ENCODE assay signal across 11 cellular contexts in genomic region chr1:1357871-1358432, GRCh38. TPM values are rescaled to one million over a fixed set of nuclear protein-coding genes. Genes with fewer than 3 reads are reported as not detected.
A peak's percentile ranks its signal among the peaks of the same experiment; 100 is the strongest.
DNase-seq lines count a peak whose midpoint lies in the region; TF ChIP-seq lines count a peak whose summit lies in the region.
"Had no signal": no experiment of that assay in that cellular context is flagged by ENCODE, and none has a peak within 500 bp of the region (broad histone marks: within the 10 kb centered on the region; RNA-seq: fewer than 3 reads in every experiment).

No MANE protein-coding gene starts in this region.

- H3K18ac ChIP-seq in mesenchymal stem cell (ENCODE audit: low read depth in 1 of 2, low read length in 2 of 2): peak overlapping the region; percentile 95 to 99

- H3K9me3 ChIP-seq in HUES64 (ENCODE audit: insufficient read depth, low read depth, low read length): no peaks in the 10 kb centered on the region
- no peaks in the 10 kb centered on the region for H3K9me3 ChIP-seq in endodermal cell (ENCODE audit: control insufficient read depth, low read length)
- no peaks in the 10 kb centered on the region for H3K9me3 ChIP-seq in mesenchymal stem cell (ENCODE audit: control insufficient read depth, low read length)
- H3K9me3 ChIP-seq in thyroid gland: no peaks in the 10 kb centered on the region

- H3K9me3 Mint-ChIP-seq in endodermal cell: no peaks in the 10 kb centered on the region

- peak overlapping the region; percentile 88 for H3K27ac ChIP-seq in HUES64 (ENCODE audit: low read depth, low read length)
- H3K27ac ChIP-seq in endodermal cell (ENCODE audit: low read depth, low read length): peak overlapping the region; percentile 94
- H3K27ac ChIP-seq in mesenchymal stem cell (ENCODE audit: low read length, poor library complexity, severe bottlenecking): peak overlapping the region; percentile 98
- H3K27ac ChIP-seq in thyroid gland: peak overlapping the region; percentile 49 to 87 (median 86)

- WGBS in HUES64: 19% methylated on average over 17 of the region's 18 CpGs
- 12 to 35% methylated on average over 4 to 17 of the region's 18 CpGs for WGBS in endodermal cell (ENCODE audit: insufficient coverage in 1 of 2, insufficient read length in 1 of 2), 2 experiments
- 37% methylated on average over 17 of the region's 18 CpGs for WGBS in mesenchymal stem cell
- WGBS in thyroid gland, 2 donors: 9 to 26% methylated on average over 10 to 12 of the region's 18 CpGs

- peaks cover 35% of the 10 kb centered on the region for H3K4me1 ChIP-seq in HUES64 (ENCODE audit: insufficient read depth, low read length)
- H3K4me1 ChIP-seq in endodermal cell (ENCODE audit: control insufficient read depth, insufficient read depth, low read length): peaks cover 6% of the 10 kb centered on the region
- H3K4me1 ChIP-seq in mesenchymal stem cell (ENCODE audit: control insufficient read depth, insufficient read depth, low read depth, low read length): peaks cover 76% of the 10 kb centered on the region
- H3K4me1 ChIP-seq in thyroid gland: peaks cover 43 to 84% of the 10 kb centered on the region in 2 donors

- H2AFZ ChIP-seq in mesenchymal stem cell (ENCODE audit: low read depth, low read length): no peak overlapping the region

- H3K23ac ChIP-seq in mesenchymal stem cell (ENCODE audit: low read length in 2 of 2): peak overlapping the region in 1 of 2 experiments; percentile 60

- intact Hi-C loops in thyroid gland (cut with DNase I): loop anchor here (5.0 kb wide), 1 partner anchor 41 kb away; no protein-coding TSS in a partner anchor

- peak overlapping the region; percentile 78 for H3K9ac ChIP-seq in HUES64 (ENCODE audit: low read depth, low read length)
- H3K9ac ChIP-seq in endodermal cell (ENCODE audit: extremely low read depth, low read length, poor library complexity, severe bottlenecking): peak overlapping the region; percentile 91
- peak overlapping the region; percentile 97 for H3K9ac ChIP-seq in mesenchymal stem cell (ENCODE audit: low read length)

- peak overlapping the region; percentile 57 for H3K4me3 ChIP-seq in HUES64 (ENCODE audit: low read length)
- H3K4me3 ChIP-seq in endodermal cell (ENCODE audit: low read length): peak overlapping the region; percentile 81
- peak overlapping the region; percentile 64 to 93 for H3K4me3 ChIP-seq in mesenchymal stem cell (ENCODE audit: insufficient read depth in 1 of 2, low read depth in 1 of 2, low read length in 2 of 2)
- H3K4me3 ChIP-seq in thyroid gland (replicated peaks in 1 of 3): peak overlapping the region in 1 of 3 donors; percentile 28

- H3K4me1 Mint-ChIP-seq in endodermal cell: peaks cover 20% of the 10 kb centered on the region

- peak overlapping the region; percentile 87 for H4K91ac ChIP-seq in mesenchymal stem cell (ENCODE audit: low read length)

- peak overlapping the region; percentile 73 to 80 for H3K14ac ChIP-seq in mesenchymal stem cell (ENCODE audit: low read length in 2 of 2)

- peaks cover 14% of the 10 kb centered on the region for H3K27me3 Mint-ChIP-seq in endodermal cell (ENCODE audit: insufficient read depth)

- peak overlapping the region; percentile 88 for H3K27ac Mint-ChIP-seq in endodermal cell

- H3K4ac ChIP-seq in mesenchymal stem cell (ENCODE audit: low read depth in 1 of 2, low read length in 2 of 2): peak overlapping the region; percentile 7 to 92

- peak overlapping the region; percentile 100 for H2BK120ac ChIP-seq in mesenchymal stem cell (ENCODE audit: low read depth, low read length)

- peak overlapping the region; percentile 27 to 67 for H2BK12ac ChIP-seq in mesenchymal stem cell (ENCODE audit: low read length in 2 of 2)

- peak overlapping the region; percentile 92 for H2BK5ac ChIP-seq in mesenchymal stem cell (ENCODE audit: low read depth, low read length, poor library complexity, severe bottlenecking)

- H3K36me3 ChIP-seq in HUES64 (ENCODE audit: insufficient read depth, low read length): no peaks in the 10 kb centered on the region
- H3K36me3 ChIP-seq in endodermal cell (ENCODE audit: control insufficient read depth, insufficient read depth, low read length): peaks cover 1% of the 10 kb centered on the region
- peaks cover 18 to 31% of the 10 kb centered on the region in 2 experiments for H3K36me3 ChIP-seq in mesenchymal stem cell (ENCODE audit: control insufficient read depth in 1 of 2, insufficient read depth in 2 of 2, low read depth in 1 of 2, low read length in 2 of 2)
- H3K36me3 ChIP-seq in thyroid gland: peaks cover 0 to 4% of the 10 kb centered on the region in 2 donors

- no peak for TF ChIP-seq CTCF in endodermal cell (conservative IDR thresholded peaks at IDR 0.05)
- TF ChIP-seq CTCF in thyroid gland (IDR thresholded peaks at IDR 0.05): no peak
- no peak for TF ChIP-seq CTCF in GM10248 (IDR thresholded peaks at IDR 0.05; ENCODE audit: control extremely low read depth, extremely low read depth, low read depth, missing control alignments)

- H3K27me3 ChIP-seq in HUES64 (ENCODE audit: insufficient read depth, low read length): peaks cover 5% of the 10 kb centered on the region; the same call in 1 of the 2 replicates
- H3K27me3 ChIP-seq in endodermal cell (ENCODE audit: control insufficient read depth, insufficient read depth, low read length, poor library complexity, severe bottlenecking): no peaks in the 10 kb centered on the region
- no peaks in the 10 kb centered on the region for H3K27me3 ChIP-seq in mesenchymal stem cell (ENCODE audit: control insufficient read depth in 1 of 2, insufficient read depth in 1 of 2, low read length in 2 of 2)
- H3K27me3 ChIP-seq in thyroid gland: no peaks in the 10 kb centered on the region

- CTCF ChIA-PET in GM10248 (lab: Yijun Ruan, JAX): interaction anchor here (0.6 to 1.7 kb wide), 2 partner anchors 14 to 147 kb away, joined by 3 to 5 read pairs; no protein-coding TSS in a partner anchor
- CTCF ChIA-PET in HEK293T (lab: Yijun Ruan, JAX): interaction anchor here (0.8 kb wide), 1 partner anchor 14 kb away, joined by 4 read pairs; no protein-coding TSS in a partner anchor

- peaks cover 3% of the 10 kb centered on the region for H3K79me1 ChIP-seq in mesenchymal stem cell (replicated peaks; ENCODE audit: low read length, poor library complexity, severe bottlenecking)

- H3K36me3 Mint-ChIP-seq in endodermal cell (ENCODE audit: low read depth): no peaks in the 10 kb centered on the region

- peak overlapping the region; percentile 93 for H2BK15ac ChIP-seq in mesenchymal stem cell (ENCODE audit: low read depth, poor library complexity, severe bottlenecking)

- H4K8ac ChIP-seq in mesenchymal stem cell (ENCODE audit: low read length): peak overlapping the region; percentile 94

- H3K4me3 Mint-ChIP-seq in endodermal cell: peak overlapping the region; percentile 54

- peak overlapping the region; percentile 72 for H3K4me2 ChIP-seq in mesenchymal stem cell (ENCODE audit: low read length, poor library complexity, severe bottlenecking)

- DNase-seq in endodermal cell (peak; percentile 69), mesenchymal stem cell (peak; percentile 67), thyroid gland (no peak), GM10248 (ENCODE audit: extremely low spot score) (no peak), activated gamma-delta T cell treated with Interleukin-2 at 50 U/mL for 16 hours (no peak), HEK293T (ENCODE audit: extremely low spot score) (no peak), foreskin melanocyte (no peak)
- DNase-seq: NCI-H1092 treated with DMSO at 0.1 percent for 48 hours, T-helper 9 cell had no signal

- TF ChIP-seq POLR2A in thyroid gland (IDR thresholded peaks at IDR 0.05): no peak

- peak overlapping the region; percentile 98 for H2AK5ac ChIP-seq in mesenchymal stem cell (ENCODE audit: low read length, severe bottlenecking)

- POLR2A ChIA-PET in GM10248 (lab: Yijun Ruan, JAX): no interaction called here
- POLR2A ChIA-PET in HEK293T (lab: Yijun Ruan, JAX): interaction anchor here (2.3 kb wide), 1 partner anchor 17 kb away, joined by 8 read pairs; the partner anchor contains the start of gene AURKAIP1

TF ChIP-seq in HEK293T, 16 proteins besides CTCF, POLR2A, EP300 and RAD21 (continues in another document):
- TF ChIP-seq HDGF (IDR thresholded peaks at IDR 0.05; ENCODE audit: borderline replicate concordance) (no peak), ARNT (IDR thresholded peaks at IDR 0.05) (no peak), NFRKB (IDR thresholded peaks at IDR 0.05) (no peak), FOXK2 (IDR thresholded peaks at IDR 0.05) (no peak), CTBP1 (IDR thresholded peaks at IDR 0.05; ENCODE audit: borderline replicate concordance) (no peak)

RNA-seq across cellular contexts. Expression of gene MXRA8, which starts 0.4 kb away (rescaled TPM):
- polyA plus RNA-seq in HUES64 (2013, experiment 1 of 2): 31.5 TPM
- polyA plus RNA-seq in HUES64 (2013, experiment 2 of 2): 39.4 TPM
- 10 to 100 TPM; 28.3 to 29.2 TPM for total RNA-seq in endodermal cell
- 144 TPM for polyA plus RNA-seq in endodermal cell (2013, experiment 1 of 2)
- 128 TPM for polyA plus RNA-seq in endodermal cell (2013, experiment 2 of 2)
- polyA plus RNA-seq in mesenchymal stem cell (2013, experiment 1 of 2): 282 TPM
- 274 TPM for polyA plus RNA-seq in mesenchymal stem cell (2013, experiment 2 of 2)
- total RNA-seq in thyroid gland: 100 to 1,000 TPM in 3 of 4 donors, 10 to 100 TPM in 1; 57.1 to 143 (median 106) TPM
- polyA plus RNA-seq: keratinocyte had no signal

RNA-seq across cellular contexts. Expression of gene DVL1, which starts 8.7 kb away (rescaled TPM):
- polyA plus RNA-seq in HUES64 (2013, experiment 1 of 2): 35.1 TPM
- polyA plus RNA-seq in HUES64 (2013, experiment 2 of 2): 36.8 TPM
- total RNA-seq in endodermal cell (10 to 100 TPM; 71.9 to 73.3 TPM), thyroid gland (10 to 100 TPM; 46.6 to 79.4 (median 61.7) TPM)
- polyA plus RNA-seq in endodermal cell (2013, experiment 1 of 2): 56.7 TPM
- 48.1 TPM for polyA plus RNA-seq in endodermal cell (2013, experiment 2 of 2)
- polyA plus RNA-seq in mesenchymal stem cell (2013, experiment 1 of 2): 26.3 TPM
- 26.6 TPM for polyA plus RNA-seq in mesenchymal stem cell (2013, experiment 2 of 2)

RNA-seq across cellular contexts. Expression of gene AURKAIP1, which starts 17.1 kb away (rescaled TPM):
- polyA plus RNA-seq in HUES64 (2013, experiment 1 of 2): 124 TPM
- polyA plus RNA-seq in HUES64 (2013, experiment 2 of 2): 114 TPM
- 100 to 1,000 TPM; 159 to 162 TPM for total RNA-seq in endodermal cell
- polyA plus RNA-seq in endodermal cell (2013, experiment 1 of 2): 82.4 TPM
- 74.8 TPM for polyA plus RNA-seq in endodermal cell (2013, experiment 2 of 2)
- polyA plus RNA-seq in mesenchymal stem cell (2013, experiment 1 of 2): 79.5 TPM
- 83.6 TPM for polyA plus RNA-seq in mesenchymal stem cell (2013, experiment 2 of 2)
- 100 to 1,000 TPM in 2 of 4 donors, 10 to 100 TPM in 2; 73.8 to 198 (median 105) TPM for total RNA-seq in thyroid gland

RNA-seq across cellular contexts. Expression of gene TAS1R3, which starts 26.9 kb away (rescaled TPM):
- 0.10 TPM for polyA plus RNA-seq in HUES64 (2013, experiment 1 of 2)
- 0.13 TPM for polyA plus RNA-seq in HUES64 (2013, experiment 2 of 2)
- under 1 TPM; 0.09 to 0.35 TPM for total RNA-seq in endodermal cell
- polyA plus RNA-seq in endodermal cell (2013, experiment 1 of 2): 0.21 TPM
- 0.21 TPM for polyA plus RNA-seq in endodermal cell (2013, experiment 2 of 2)
- 0.04 TPM for polyA plus RNA-seq in mesenchymal stem cell (2013, experiment 1 of 2)
- 0.04 TPM for polyA plus RNA-seq in mesenchymal stem cell (2013, experiment 2 of 2)
- total RNA-seq in thyroid gland: 1 to 10 TPM in 2 of 4 donors, under 1 TPM in 2; 0.11 to 1.4 (median 0.68) TPM

RNA-seq across cellular contexts. Expression of gene CPTP, which starts 33.4 kb away (rescaled TPM):
- 10.1 TPM for polyA plus RNA-seq in HUES64 (2013, experiment 1 of 2)
- 10.2 TPM for polyA plus RNA-seq in HUES64 (2013, experiment 2 of 2)
- 10 to 100 TPM; 12.0 to 13.6 TPM for total RNA-seq in endodermal cell
- polyA plus RNA-seq in endodermal cell (2013, experiment 1 of 2): 12.8 TPM
- polyA plus RNA-seq in endodermal cell (2013, experiment 2 of 2): 11.3 TPM
- 17.8 TPM for polyA plus RNA-seq in mesenchymal stem cell (2013, experiment 1 of 2)
- 17.7 TPM for polyA plus RNA-seq in mesenchymal stem cell (2013, experiment 2 of 2)
- total RNA-seq in thyroid gland: 10 to 100 TPM; 16.7 to 37.3 (median 24.3) TPM

Comparison
In these comparisons a context has a peak if more than half of its experiments do, and no peak if none do; other contexts are left out.
1. DNase-seq: peak in endodermal cell (single experiment) and mesenchymal stem cell (single experiment); none in thyroid gland (0 of 2), GM10248 (single experiment), activated gamma-delta T cell treated with Interleukin-2 at 50 U/mL for 16 hours (single experiment), HEK293T (single experiment) and foreskin melanocyte (single experiment).
2. Peak in every context shown above with its lines, with median percentiles within 50 percentile points of each other: H3K27ac ChIP-seq and H3K9ac ChIP-seq.